ENCODE assay signal across 8 cellular contexts in genomic region chr1:149792502-149792901, GRCh38. TPM values are rescaled to one million over a fixed set of nuclear protein-coding genes. Genes with fewer than 3 reads are reported as not detected.
DNase-seq lines count a peak whose midpoint lies in the region; ATAC-seq and TF ChIP-seq lines count a peak whose summit lies in the region.
"Not testable (repeated sequence)": the region's sequence is repeated elsewhere in the genome, so short reads cannot be mapped to it uniquely, and the experiment has no call there.

No MANE protein-coding gene starts in this region.

- ATAC-seq in thoracic aorta (ENCODE audit: insufficient number of reproducible peaks, low FRiP score, low read depth) = peak; percentile 57

- H3K4me1 ChIP-seq in cardiac muscle cell (ENCODE audit: low read depth); thoracic aorta (ENCODE audit: control insufficient read depth in 1 of 2, low read depth in 2 of 2): not testable (repeated sequence)

- TF ChIP-seq CTCF in GM06990 (IDR thresholded peaks at IDR 0.05; ENCODE audit: insufficient read depth, low read length, poor library complexity, severe bottlenecking) (peak; percentile 34), HFF-Myc (IDR thresholded peaks at IDR 0.05; ENCODE audit: low read depth, low read length, missing control alignments) (peak; percentile 10), cardiac muscle cell (IDR thresholded peaks at IDR 0.05; ENCODE audit: low read depth, low read length) (peak; percentile 30), thoracic aorta (IDR thresholded peaks at IDR 0.05) (peak; percentile 38)

- not testable (repeated sequence) for H3K27me3 ChIP-seq in GM06990 (replicated peaks; ENCODE audit: control insufficient read depth, insufficient read depth, low read length); cardiac muscle cell; thoracic aorta (replicated peaks; ENCODE audit: insufficient read depth)

- H3K27ac ChIP-seq in cardiac muscle cell = peak overlapping the region; percentile 57
- H3K27ac ChIP-seq in thoracic aorta = peak overlapping the region; percentile 72 to 77

- DNase-seq in GM06990 (ENCODE audit: extremely low read depth, insufficient read length) = peak; percentile 60
- DNase-seq in HFF-Myc (ENCODE audit: extremely low read depth, low read depth); thoracic aorta (ENCODE audit: low spot score): not testable (repeated sequence)
- DNase-seq in M059J (ENCODE audit: low read depth) = peak; percentile 41
- peak; percentile 16 to 64 (median 54) for DNase-seq in T-helper 2 cell
- DNase-seq in amygdala (lab: John Stamatoyannopoulos, UW) = peak in 29 of 56 donors; percentile 1 to 64 (median 23)
- DNase-seq in cardiac muscle cell (ENCODE audit: low read depth in 1 of 2, low spot score in 1 of 2) = peak; percentile 43 to 45
- peak in 38 of 56 donors; percentile 3 to 67 (median 28) for DNase-seq in nucleus accumbens (lab: John Stamatoyannopoulos, UW)

- not testable (repeated sequence) for H3K36me3 ChIP-seq in GM06990 (ENCODE audit: control insufficient read depth, insufficient read depth, low read length); cardiac muscle cell; thoracic aorta

- H3K9me3 ChIP-seq in cardiac muscle cell (ENCODE audit: low read depth); thoracic aorta: not testable (repeated sequence)

- peak overlapping the region; percentile 58 for H3K4me3 ChIP-seq in GM06990 (replicated peaks; ENCODE audit: low read depth, low read length)
- peak overlapping the region; percentile 34 for H3K4me3 ChIP-seq in HFF-Myc (replicated peaks; ENCODE audit: low read depth, low read length)
- peak overlapping the region; percentile 36 for H3K4me3 ChIP-seq in cardiac muscle cell
- H3K4me3 ChIP-seq in thoracic aorta = peak overlapping the region; percentile 79

RNA-seq across cellular contexts. Expression of gene FCGR1A, which starts 10.0 kb away (rescaled TPM):
- total RNA-seq in M059J (2014; rRNA removed; shearing (Covaris generic)) = not detected in 2 replicates
- total RNA-seq in cardiac muscle cell (0.30 TPM in 1 of 2 replicates, not detected in the other), thoracic aorta (10 to 100 TPM; 15.8 to 37.1 TPM)
- 0.12 and 0.64 TPM in 2 replicates for polyA plus RNA-seq in cardiac muscle cell

Comparison
In these comparisons a context has a peak if more than half of its experiments do, and no peak if none do; other contexts are left out.
1. RNA of gene FCGR1A, which starts 10.0 kb away (total RNA-seq): 15.8 to 37.1 TPM in thoracic aorta; 0.30 TPM in cardiac muscle cell and not detected in M059J; every median in the first group is over 10 times any median in the second.
2. Peak in every context shown above with its lines, with median percentiles within 50 percentile points of each other: H3K4me3 ChIP-seq and CTCF ChIP-seq.